Comparison of ENCODE assay signal across 8 cellular contexts in genomic region chr22:46769191-46769675, GRCh38. TPM values are rescaled to one million over a fixed set of nuclear protein-coding genes. Genes with fewer than 3 reads are reported as not detected.
DNase-seq lines count a peak whose midpoint lies in the region; ATAC-seq and TF ChIP-seq lines count a peak whose summit lies in the region.

No MANE protein-coding gene starts in this region.

- peak overlapping the region; percentile 86 for H3K27ac Mint-ChIP-seq in stimulated activated naive CD8-positive, alpha-beta T cell treated with anti-CD3 and anti-CD28 coated beads, Interleukin-15, Interleukin-2, amounts not matched to agents 100 ng/mL and 50 ng/mL, for 24 hours
- H3K27ac Mint-ChIP-seq in WTC11, result peak overlapping the region; percentile 73; the same call in 1 of the 2 replicates
- no peak overlapping the region for H3K27ac Mint-ChIP-seq in mesothelial cell of epicardium

- peaks cover 84% of the 10 kb centered on the region for H3K4me1 Mint-ChIP-seq in stimulated activated naive CD8-positive, alpha-beta T cell treated with anti-CD3 and anti-CD28 coated beads, Interleukin-15, Interleukin-2, amounts not matched to agents 100 ng/mL and 50 ng/mL, for 24 hours (ENCODE audit: low read depth)
- H3K4me1 Mint-ChIP-seq in WTC11, result peaks cover 8% of the 10 kb centered on the region
- peaks cover 7% of the 10 kb centered on the region for H3K4me1 Mint-ChIP-seq in mesothelial cell of epicardium

- POLR2A ChIA-PET in WTC11 (lab: Charles Lee), result interaction anchor here (0.6 to 0.7 kb wide), 2 partner anchors 105 to 1454 kb away, joined by 4 to 6 read pairs; no protein-coding TSS in a partner anchor

- H3K4me3 Mint-ChIP-seq in stimulated activated naive CD8-positive, alpha-beta T cell treated with anti-CD3 and anti-CD28 coated beads, Interleukin-15, Interleukin-2, amounts not matched to agents 100 ng/mL and 50 ng/mL, for 24 hours, result peak overlapping the region; percentile 21
- H3K4me3 Mint-ChIP-seq in WTC11 (no peak overlapping the region), mesothelial cell of epicardium (no peak overlapping the region)

- H3K27me3 Mint-ChIP-seq in stimulated activated naive CD8-positive, alpha-beta T cell treated with anti-CD3 and anti-CD28 coated beads, Interleukin-15, Interleukin-2, amounts not matched to agents 100 ng/mL and 50 ng/mL, for 24 hours, result no peaks in the 10 kb centered on the region
- H3K27me3 Mint-ChIP-seq in WTC11 (ENCODE audit: low read depth) (no peaks in the 10 kb centered on the region), mesothelial cell of epicardium (ENCODE audit: low read depth) (no peaks in the 10 kb centered on the region)

- TF ChIP-seq CTCF in WTC11 (IDR thresholded peaks at IDR 0.05) (no peak), mesothelial cell of epicardium (IDR thresholded peaks at IDR 0.05; ENCODE audit: unreplicated experiment) (no peak)

- H3K36me3 Mint-ChIP-seq in stimulated activated naive CD8-positive, alpha-beta T cell treated with anti-CD3 and anti-CD28 coated beads, Interleukin-15, Interleukin-2, amounts not matched to agents 100 ng/mL and 50 ng/mL, for 24 hours (ENCODE audit: low read depth), result peaks cover 15% of the 10 kb centered on the region
- H3K36me3 Mint-ChIP-seq in WTC11 (peaks cover 3% of the 10 kb centered on the region; the same call in 1 of the 2 replicates), mesothelial cell of epicardium (no peaks in the 10 kb centered on the region)

- H3K9me3 Mint-ChIP-seq in stimulated activated naive CD8-positive, alpha-beta T cell treated with anti-CD3 and anti-CD28 coated beads, Interleukin-15, Interleukin-2, amounts not matched to agents 100 ng/mL and 50 ng/mL, for 24 hours, result no peaks in the 10 kb centered on the region
- no peaks in the 10 kb centered on the region for H3K9me3 Mint-ChIP-seq in WTC11
- no peaks in the 10 kb centered on the region for H3K9me3 Mint-ChIP-seq in mesothelial cell of epicardium

- DNase-seq in stimulated activated naive CD8-positive, alpha-beta T cell treated with anti-CD3 and anti-CD28 coated beads, Interleukin-15, Interleukin-2, amounts not matched to agents 100 U/mL and 50 U/mL, for 24 hours, result no peak
- DNase-seq in WTC11 (ENCODE audit: low spot score) (no peak), kidney tubule cell (ENCODE audit: low spot score) (peak; percentile 90), mesothelial cell of epicardium (ENCODE audit: low spot score in 2 of 2, unreplicated experiment in 2 of 2) (no peak), GOT3 (lab: John Stamatoyannopoulos, UW) (no peak)

- no peak for ATAC-seq in stimulated activated naive CD8-positive, alpha-beta T cell treated with anti-CD3 and anti-CD28 coated beads, Interleukin-15, Interleukin-2, amounts not matched to agents 100 U/mL and 50 U/mL, for 24 hours
- ATAC-seq in WTC11, result no peak
- no peak for ATAC-seq in HG03565 (IDR thresholded peaks at IDR 0.05; ENCODE audit: unreplicated experiment)
- ATAC-seq in GM21526 (IDR thresholded peaks at IDR 0.05; ENCODE audit: low FRiP score, unreplicated experiment), result no peak

- CTCF ChIA-PET in WTC11 (lab: Charles Lee), result interaction anchor here (1.1 to 1.4 kb wide), 3 partner anchors 10 to 205 kb away, joined by 4 to 7 read pairs (median 5); no protein-coding TSS in a partner anchor

TF ChIP-seq in WTC11, 78 proteins besides CTCF, POLR2A, EP300 and RAD21:
- no peak for TF ChIP-seq GABPB1 (CRISPR knock-in tag; IDR thresholded peaks at IDR 0.05)
- TF ChIP-seq E2F4 (CRISPR knock-in tag; IDR thresholded peaks at IDR 0.05; ENCODE audit: borderline replicate concordance, low read depth), result no peak
- no peak for TF ChIP-seq TEAD4 (CRISPR knock-in tag; IDR thresholded peaks at IDR 0.05)
- no peak for TF ChIP-seq JAZF1 (CRISPR knock-in tag; IDR thresholded peaks at IDR 0.05)
- no peak for TF ChIP-seq ATF2 (CRISPR knock-in tag; IDR thresholded peaks at IDR 0.05; ENCODE audit: borderline replicate concordance, low read depth)

RNA-seq across cellular contexts. Expression of gene TBC1D22A, which starts 6.8 kb away (rescaled TPM):
- total RNA-seq in WTC11 (2021) (18.1 to 21.0 TPM (median 19.1 TPM) in 3 replicates), mesothelial cell of epicardium (26.2 to 26.7 TPM (median 26.6 TPM) in 3 replicates)

RNA-seq across cellular contexts. Expression of gene CERK, which starts 31.2 kb away (rescaled TPM):
- 45.6 to 50.2 TPM (median 49.7 TPM) in 3 replicates for total RNA-seq in WTC11 (2021)
- 50.7 to 51.9 TPM (median 51.3 TPM) in 3 replicates for total RNA-seq in mesothelial cell of epicardium
